ENCODE assay signal across 17 cellular contexts in genomic region chr10:77506517-77506916, GRCh38.
DNase-seq lines count a peak whose midpoint lies in the region; ATAC-seq and TF ChIP-seq lines count a peak whose summit lies in the region.
"Had no signal": no experiment of that assay in that cellular context is flagged by ENCODE, and none has a peak within 500 bp of the region (broad histone marks: within the 10 kb centered on the region; RNA-seq: fewer than 3 reads in every experiment).

No MANE protein-coding gene starts in this region.

- H3K36me3 ChIP-seq in SK-N-SH (replicated peaks in 1 of 2; ENCODE audit: control insufficient read depth in 1 of 2, insufficient read depth in 2 of 2, low read length in 1 of 2) (no peaks in the 10 kb centered on the region), hepatocyte (replicated peaks; ENCODE audit: insufficient read depth, low read depth) (no peaks in the 10 kb centered on the region), tibial artery (no peaks in the 10 kb centered on the region), adrenal gland (replicated peaks in 1 of 2) (no peaks in the 10 kb centered on the region)
- H3K36me3 ChIP-seq: spleen had no signal

- peaks cover 0 to 3% (median 0%) of the 10 kb centered on the region in 6 donors for H3K9me3 Mint-ChIP-seq in immature natural killer cell
- H3K9me3 Mint-ChIP-seq: activated CD4-positive, alpha-beta T cell treated with anti-CD3 and anti-CD28 coated beads, Interleukin-2, amount 10 ng/mL, durations not matched to agents 7 days and 5 days; T-cell had no signal

- no peak overlapping the region for H3K4me3 Mint-ChIP-seq in immature natural killer cell
- H3K4me3 Mint-ChIP-seq: activated CD4-positive, alpha-beta T cell treated with anti-CD3 and anti-CD28 coated beads, Interleukin-2, amount 10 ng/mL, durations not matched to agents 7 days and 5 days; naive B cell; T-cell had no signal

- whole genome bisulfite sequencing in SK-N-SH (ENCODE audit: low lambda C conversion rate): 69% methylated on average over 2 of the region's 2 CpGs
- WGBS in hepatocyte (ENCODE audit: low lambda C conversion rate, missing lambda C conversion rate): no CpG with 5 or more reads among the region's 2 CpGs
- 61 to 85% (median 67%) methylated on average over 2 of the region's 2 CpGs for WGBS in adrenal gland, 4 donors

- peak overlapping the region; percentile 48; the same call in 1 of the 2 replicates for H3K9ac ChIP-seq in SK-N-SH
- H3K9ac ChIP-seq: parathyroid adenoma had no signal

- in situ Hi-C loops in astrocyte of the spinal cord (cut with HindIII; ENCODE audit: low sequenced_read_pairs): no loop called here

- H3K9me3 ChIP-seq in SK-N-SH (no peaks in the 10 kb centered on the region), hepatocyte (ENCODE audit: low read depth) (no peaks in the 10 kb centered on the region), tibial artery (no peaks in the 10 kb centered on the region), adrenal gland (replicated peaks in 1 of 3) (no peaks in the 10 kb centered on the region)
- H3K9me3 ChIP-seq: spleen had no signal

- H3K4me3 ChIP-seq in SK-N-SH (ENCODE audit: low read depth in 2 of 2, low read length in 1 of 2) (peak overlapping the region in 1 of 2 experiments; percentile 9; a peak in 1 of 4 replicates), astrocyte of the spinal cord (ENCODE audit: low read depth, low read length) (no peak overlapping the region), hepatocyte (no peak overlapping the region), tibial artery (no peak overlapping the region), adrenal gland (no peak overlapping the region)
- H3K4me3 ChIP-seq: coronary artery, lung, spleen had no signal

- no peak for TF ChIP-seq RAD21 in SK-N-SH (IDR thresholded peaks at IDR 0.05; ENCODE audit: low read length)

- H3K27me3 Mint-ChIP-seq in immature natural killer cell (ENCODE audit: low read depth in 3 of 3): peaks cover 5 to 13% (median 6%) of the 10 kb centered on the region in 3 donors

- intact Hi-C loops in tibial artery (cut with DNase I; ENCODE audit: low total_unique reads) (no loop called here), adrenal gland (cut with DNase I) (no loop called here)

- peaks cover 39% of the 10 kb centered on the region for H3K79me2 ChIP-seq in SK-N-SH (ENCODE audit: insufficient read depth)
- no peaks in the 10 kb centered on the region for H3K79me2 ChIP-seq in hepatocyte
- H3K79me2 ChIP-seq: parathyroid adenoma had no signal

- H3K4me2 ChIP-seq in SK-N-SH (peak overlapping the region; percentile 70), hepatocyte (no peak overlapping the region)

- no peak for TF ChIP-seq CTCF in SK-N-SH (IDR thresholded peaks at IDR 0.05)
- TF ChIP-seq CTCF in astrocyte of the spinal cord (IDR thresholded peaks at IDR 0.05; ENCODE audit: low read depth, low read length): no peak
- no peak for TF ChIP-seq CTCF in hepatocyte (IDR thresholded peaks at IDR 0.05; ENCODE audit: poor library complexity)
- no peak for TF ChIP-seq CTCF in tibial artery (IDR thresholded peaks at IDR 0.05)
- peak in 2 of 6 experiments; percentile 35 to 65 for TF ChIP-seq CTCF in adrenal gland (IDR thresholded peaks at IDR 0.05)

- no peaks in the 10 kb centered on the region for H3K4me1 Mint-ChIP-seq in immature natural killer cell
- H3K4me1 Mint-ChIP-seq: activated CD4-positive, alpha-beta T cell treated with anti-CD3 and anti-CD28 coated beads, Interleukin-2, amount 10 ng/mL, durations not matched to agents 7 days and 5 days; naive B cell; T-cell had no signal

- peak overlapping the region; percentile 79 to 91; a peak in 3 of 4 replicates for H3K27ac ChIP-seq in SK-N-SH (ENCODE audit: low read depth in 2 of 2, low read length in 1 of 2)
- H3K27ac ChIP-seq in hepatocyte: peak overlapping the region; percentile 46
- peak overlapping the region; percentile 10 to 33 for H3K27ac ChIP-seq in tibial artery
- H3K27ac ChIP-seq in adrenal gland: peak overlapping the region in 2 of 5 donors; percentile 32 to 70
- H3K27ac ChIP-seq: parathyroid adenoma had no signal

- H3K9me2 ChIP-seq in SK-N-SH (no peaks in the 10 kb centered on the region), hepatocyte (replicated peaks; ENCODE audit: insufficient read depth) (no peaks in the 10 kb centered on the region)

- ATAC-seq in SK-N-SH treated with all-trans-retinoic acid at 6 μM for 48 hours (no peak), HG03565 (IDR thresholded peaks at IDR 0.05; ENCODE audit: unreplicated experiment) (no peak)
- ATAC-seq: T-cell had no signal

- DNase-seq in SK-N-SH (no peak), astrocyte of the spinal cord (ENCODE audit: low read depth, low spot score) (peak; percentile 29), hepatocyte (ENCODE audit: low spot score) (no peak), tibial artery (no peak), adrenal gland (no peak), immature natural killer cell (no peak)
- DNase-seq: activated CD4-positive, alpha-beta T cell treated with anti-CD3 and anti-CD28 coated beads, Interleukin-2, amount 10 ng/mL, durations not matched to agents 7 days and 5 days; activated CD8-positive, alpha-beta memory T cell treated with anti-CD3 and anti-CD28 coated beads, Interleukin-2, amount 50 U/mL, for 4 hours; activated gamma-delta T cell treated with Interleukin-2 at 50 U/mL for 16 hours; naive B cell; spleen; T-cell had no signal

- H2AFZ ChIP-seq in SK-N-SH (ENCODE audit: low read depth): no peak overlapping the region; the same call in 1 of the 2 replicates
- no peak overlapping the region for H2AFZ ChIP-seq in hepatocyte
- H2AFZ ChIP-seq: parathyroid adenoma had no signal

- peaks cover 33 to 61% of the 10 kb centered on the region in 2 experiments for H3K4me1 ChIP-seq in SK-N-SH (ENCODE audit: control insufficient read depth in 1 of 2, insufficient read depth in 2 of 2, low read depth in 1 of 2, low read length in 1 of 2)
- H3K4me1 ChIP-seq in hepatocyte (ENCODE audit: insufficient read depth): peaks cover 32% of the 10 kb centered on the region
- H3K4me1 ChIP-seq in tibial artery: peaks cover 0 to 63% (median 25%) of the 10 kb centered on the region in 4 donors
- peaks cover 0 to 17% of the 10 kb centered on the region in 2 donors for H3K4me1 ChIP-seq in adrenal gland (replicated peaks in 1 of 2)
- H3K4me1 ChIP-seq: parathyroid adenoma, spleen had no signal

- POLR2A ChIA-PET in SK-N-SH (lab: Yijun Ruan, JAX): interaction anchor here (0.6 to 0.8 kb wide), 2 partner anchors 255 to 370 kb away, joined by 3 to 6 read pairs; no protein-coding TSS in a partner anchor

- CTCF ChIA-PET in SK-N-SH (lab: Yijun Ruan, JAX): interaction anchor here (1.1 to 4.7 kb wide), 3 partner anchors 12 to 256 kb away, joined by 3 to 29 read pairs (median 7); no protein-coding TSS in a partner anchor

- no peak for TF ChIP-seq POLR2A in adrenal gland (IDR thresholded peaks at IDR 0.05)

- H4K20me1 ChIP-seq in SK-N-SH (ENCODE audit: insufficient read depth): no peaks in the 10 kb centered on the region
- no peaks in the 10 kb centered on the region for H4K20me1 ChIP-seq in hepatocyte (ENCODE audit: insufficient read depth, poor library complexity, severe bottlenecking)

- H3F3A ChIP-seq in SK-N-SH (replicated peaks; ENCODE audit: insufficient read depth): peaks cover 51% of the 10 kb centered on the region

- H3K27me3 ChIP-seq in SK-N-SH (ENCODE audit: insufficient read depth): no peaks in the 10 kb centered on the region
- H3K27me3 ChIP-seq in hepatocyte: no peaks in the 10 kb centered on the region
- H3K27me3 ChIP-seq in tibial artery: no peaks in the 10 kb centered on the region
- H3K27me3 ChIP-seq in adrenal gland: peaks cover 7% of the 10 kb centered on the region

- peaks cover 0 to 3% (median 0%) of the 10 kb centered on the region in 3 donors for H3K36me3 Mint-ChIP-seq in immature natural killer cell
- H3K36me3 Mint-ChIP-seq: naive B cell, T-cell had no signal

- TF ChIP-seq EP300 in SK-N-SH (IDR thresholded peaks at IDR 0.05; ENCODE audit: borderline replicate concordance in 1 of 2, low read depth in 1 of 2, low read length in 1 of 2): no peak

- H3K27ac Mint-ChIP-seq in immature natural killer cell: no peak overlapping the region
- H3K27ac Mint-ChIP-seq: activated CD4-positive, alpha-beta T cell treated with anti-CD3 and anti-CD28 coated beads, Interleukin-2, amount 10 ng/mL, durations not matched to agents 7 days and 5 days; T-cell had no signal

TF ChIP-seq in SK-N-SH, 30 proteins besides CTCF, POLR2A, EP300 and RAD21 (continues in another document):
- TF ChIP-seq YY1 (IDR thresholded peaks at IDR 0.05; ENCODE audit: low read depth): no peak
- TF ChIP-seq ZBTB33 (IDR thresholded peaks at IDR 0.05; ENCODE audit: borderline replicate concordance, low read depth): no peak
- no peak for TF ChIP-seq FOXM1 (IDR thresholded peaks at IDR 0.05; ENCODE audit: low read depth)

TF ChIP-seq in SK-N-SH treated with all-trans-retinoic acid at 6 μM for 48 hours, 23 proteins besides CTCF, POLR2A, EP300 and RAD21 (continues in another document):
- TF ChIP-seq, protein P1, sequence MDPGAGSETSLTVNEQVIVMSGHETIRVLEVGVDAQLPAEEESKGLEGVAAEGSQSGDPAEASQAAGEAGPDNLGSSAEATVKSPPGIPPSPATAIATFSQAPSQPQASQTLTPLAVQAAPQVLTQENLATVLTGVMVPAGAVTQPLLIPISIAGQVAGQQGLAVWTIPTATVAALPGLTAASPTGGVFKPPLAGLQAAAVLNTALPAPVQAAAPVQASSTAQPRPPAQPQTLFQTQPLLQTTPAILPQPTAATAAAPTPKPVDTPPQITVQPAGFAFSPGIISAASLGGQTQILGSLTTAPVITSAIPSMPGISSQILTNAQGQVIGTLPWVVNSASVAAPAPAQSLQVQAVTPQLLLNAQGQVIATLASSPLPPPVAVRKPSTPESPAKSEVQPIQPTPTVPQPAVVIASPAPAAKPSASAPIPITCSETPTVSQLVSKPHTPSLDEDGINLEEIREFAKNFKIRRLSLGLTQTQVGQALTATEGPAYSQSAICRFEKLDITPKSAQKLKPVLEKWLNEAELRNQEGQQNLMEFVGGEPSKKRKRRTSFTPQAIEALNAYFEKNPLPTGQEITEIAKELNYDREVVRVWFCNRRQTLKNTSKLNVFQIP (CRISPR knock-in tag; IDR thresholded peaks at IDR 0.05; ENCODE audit: borderline replicate concordance, low read depth): no peak
- TF ChIP-seq TOX (CRISPR knock-in tag; IDR thresholded peaks at IDR 0.05; ENCODE audit: borderline replicate concordance) (no peak), CREB5 (CRISPR knock-in tag; IDR thresholded peaks at IDR 0.05; ENCODE audit: low read depth) (no peak), SNAI2 (CRISPR knock-in tag; IDR thresholded peaks at IDR 0.05) (no peak), ISL1 (CRISPR knock-in tag; IDR thresholded peaks at IDR 0.05) (no peak), ZFP30 (CRISPR knock-in tag; IDR thresholded peaks at IDR 0.05) (no peak)
